22 cellular contexts compared by ENCODE assay signal in the genomic region with DNA sequence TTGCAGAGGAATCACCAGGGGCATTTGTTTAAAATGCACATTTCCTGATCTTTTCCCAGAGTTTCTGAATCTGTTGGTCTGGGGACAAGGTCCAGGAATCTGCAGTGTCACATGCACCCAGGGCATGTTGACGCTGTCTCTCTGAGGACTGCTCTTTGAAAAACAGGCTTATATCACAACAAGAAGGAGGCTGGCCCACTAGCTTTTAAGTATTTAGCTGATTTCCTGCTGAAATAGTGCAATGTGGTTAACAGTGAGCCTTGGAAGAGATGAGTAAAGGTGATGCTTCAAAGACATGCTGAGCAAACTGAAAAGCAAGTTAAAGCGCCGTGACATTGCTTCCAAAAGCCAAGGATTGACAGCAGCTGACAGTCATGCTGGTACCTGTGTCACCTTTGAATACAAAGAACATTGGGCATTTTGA. TPM values are rescaled to one million over a fixed set of nuclear protein-coding genes. Genes with fewer than 3 reads are reported as not detected.
DNase-seq lines count a peak whose midpoint lies in the region; ATAC-seq and TF ChIP-seq lines count a peak whose summit lies in the region.
"Had no signal": no experiment of that assay in that cellular context is flagged by ENCODE, and none has a peak within 500 bp of the region (broad histone marks: within the 10 kb centered on the region; RNA-seq: fewer than 3 reads in every experiment).

No MANE protein-coding gene starts in this region.

- intact Hi-C loops in upper lobe of right lung (cut with DNase I) = no loop called here

- H3K36me3 Mint-ChIP-seq in T-cell = peaks cover 19% of the 10 kb centered on the region
- no peaks in the 10 kb centered on the region for H3K36me3 Mint-ChIP-seq in activated naive CD8-positive, alpha-beta T cell treated with anti-CD3 and anti-CD28 coated beads for 36 hours

- ATAC-seq in T-cell (replicated peaks in 1 of 4) (peak; percentile 72 to 95 (median 92)), upper lobe of right lung (no peak)
- ATAC-seq in stimulated activated naive CD8-positive, alpha-beta T cell treated with anti-CD3 and anti-CD28 coated beads, Interleukin-15, Interleukin-2, amounts not matched to agents 100 U/mL and 50 U/mL, for 24 hours = peak; percentile 79
- ATAC-seq: left cardiac atrium had no signal

- H3K36me3 ChIP-seq in upper lobe of right lung = peaks cover 4% of the 10 kb centered on the region
- H3K36me3 ChIP-seq: cardiac muscle cell, esophagus muscularis mucosa, prostate gland, transverse colon had no signal

- peak overlapping the region; percentile 58 to 80 for H3K27ac Mint-ChIP-seq in T-cell
- no peak overlapping the region for H3K27ac Mint-ChIP-seq in activated naive CD8-positive, alpha-beta T cell treated with anti-CD3 and anti-CD28 coated beads for 36 hours
- H3K27ac Mint-ChIP-seq: CD14-positive monocyte, memory B cell had no signal

- no peaks in the 10 kb centered on the region for H3K27me3 ChIP-seq in upper lobe of right lung
- H3K27me3 ChIP-seq: cardiac muscle cell, esophagus muscularis mucosa, stomach, transverse colon had no signal

- H3K4me3 ChIP-seq in upper lobe of right lung = no peak overlapping the region
- H3K4me3 ChIP-seq: cardiac muscle cell, esophagus muscularis mucosa, prostate gland, stomach, transverse colon had no signal

- H3K9me3 Mint-ChIP-seq in T-cell = no peaks in the 10 kb centered on the region
- no peaks in the 10 kb centered on the region for H3K9me3 Mint-ChIP-seq in activated naive CD8-positive, alpha-beta T cell treated with anti-CD3 and anti-CD28 coated beads for 36 hours
- H3K9me3 Mint-ChIP-seq: memory B cell had no signal

- TF ChIP-seq CTCF in upper lobe of right lung (IDR thresholded peaks at IDR 0.05) = no peak

- POLR2A ChIA-PET in T-cell (lab: Charles Lee) = no interaction called here

- no peaks in the 10 kb centered on the region for H3K9me3 ChIP-seq in upper lobe of right lung
- H3K9me3 ChIP-seq: esophagus muscularis mucosa, prostate gland, stomach, transverse colon had no signal

- peak overlapping the region in 1 of 3 donors; percentile 34 for H3K4me3 Mint-ChIP-seq in T-cell
- no peak overlapping the region for H3K4me3 Mint-ChIP-seq in activated naive CD8-positive, alpha-beta T cell treated with anti-CD3 and anti-CD28 coated beads for 36 hours
- H3K4me3 Mint-ChIP-seq: CD14-positive monocyte, memory B cell had no signal

- peak; percentile 14 for DNase-seq in stimulated activated CD4-positive, alpha-beta T cell treated with anti-CD3 and anti-CD28 coated beads, Interleukin-15, amount 100 ng/mL, for 24 hours
- DNase-seq in stimulated activated CD4-positive, alpha-beta T cell treated with anti-CD3 and anti-CD28 coated beads, Interleukin-12 subunit alpha, Interleukin-12 subunit beta, amount 100 ng/mL, for 4 hours = no peak
- DNase-seq in T-cell (peak in 5 of 34 experiments; percentile 2 to 12 (median 3)), anterior cingulate cortex (lab: John Stamatoyannopoulos, UW) (no peak), upper lobe of right lung (no peak)
- peak; percentile 6 for DNase-seq in activated naive CD8-positive, alpha-beta T cell treated with anti-CD3 and anti-CD28 coated beads for 36 hours
- peak; percentile 7 for DNase-seq in stimulated activated naive CD8-positive, alpha-beta T cell treated with anti-CD3 and anti-CD28 coated beads, Interleukin-15, Interleukin-2, amounts not matched to agents 100 U/mL and 50 U/mL, for 24 hours
- DNase-seq: activated CD8-positive, alpha-beta memory T cell treated with anti-CD3 and anti-CD28 coated beads for 24 hours; cortex of kidney; DMS 273 treated with DMSO at 0.1 percent for 48 hours; left cardiac atrium; NCI-H1694 treated with DMSO at 0.1 percent for 48 hours; NCI-H2171; NCI-H526 treated with DMSO at 0.1 percent for 48 hours; stomach; transverse colon had no signal

- no peaks in the 10 kb centered on the region for H3K4me1 ChIP-seq in upper lobe of right lung
- H3K4me1 ChIP-seq: prostate gland had no signal

- CTCF ChIA-PET in T-cell (lab: Charles Lee) = interaction anchor here (0.9 to 2.3 kb wide), 5 partner anchors 54 to 188 kb away, joined by 3 to 15 read pairs (median 5); a partner anchor contains a TSS

- no peaks in the 10 kb centered on the region for H3K27me3 Mint-ChIP-seq in T-cell
- H3K27me3 Mint-ChIP-seq in activated naive CD8-positive, alpha-beta T cell treated with anti-CD3 and anti-CD28 coated beads for 36 hours = no peaks in the 10 kb centered on the region
- H3K27me3 Mint-ChIP-seq: memory B cell had no signal

- H3K27ac ChIP-seq in upper lobe of right lung = no peak overlapping the region
- H3K27ac ChIP-seq: cardiac muscle cell, esophagus muscularis mucosa, HL-60, prostate gland, stomach, transverse colon had no signal

- H3K4me1 Mint-ChIP-seq in T-cell = peaks cover 26 to 51% (median 39%) of the 10 kb centered on the region in 3 donors
- peaks cover 30% of the 10 kb centered on the region for H3K4me1 Mint-ChIP-seq in activated naive CD8-positive, alpha-beta T cell treated with anti-CD3 and anti-CD28 coated beads for 36 hours

RNA-seq across cellular contexts. Expression of a gene that starts 18.6 kb away (rescaled TPM):
- total RNA-seq in T-cell (10 to 100 TPM; 12.4 to 16.2 (median 15.0) TPM), upper lobe of right lung (8.5 TPM)
- total RNA-seq in activated naive CD8-positive, alpha-beta T cell treated with anti-CD3 and anti-CD28 coated beads for 36 hours = 10 to 100 TPM; 11.4 to 11.6 TPM

RNA-seq across cellular contexts. Expression of a gene that starts 55.0 kb away (rescaled TPM):
- total RNA-seq in T-cell (10 to 100 TPM; 11.6 to 16.6 (median 14.6) TPM), upper lobe of right lung (21.8 TPM)
- total RNA-seq in activated naive CD8-positive, alpha-beta T cell treated with anti-CD3 and anti-CD28 coated beads for 36 hours = 10 to 100 TPM; 43.2 to 44.9 TPM

Comparison
In these comparisons a context has a peak if more than half of its experiments do, and no peak if none do; other contexts are left out.
1. DNase-seq: peak in stimulated activated CD4-positive, alpha-beta T cell treated with anti-CD3 and anti-CD28 coated beads, Interleukin-15, amount 100 ng/mL, for 24 hours (single experiment), activated naive CD8-positive, alpha-beta T cell treated with anti-CD3 and anti-CD28 coated beads for 36 hours (single experiment) and stimulated activated naive CD8-positive, alpha-beta T cell treated with anti-CD3 and anti-CD28 coated beads, Interleukin-15, Interleukin-2, amounts not matched to agents 100 U/mL and 50 U/mL, for 24 hours (single experiment); none in stimulated activated CD4-positive, alpha-beta T cell treated with anti-CD3 and anti-CD28 coated beads, Interleukin-12 subunit alpha, Interleukin-12 subunit beta, amount 100 ng/mL, for 4 hours (single experiment), anterior cingulate cortex (0 of 58) and upper lobe of right lung (single experiment).